In genomic region chr7:147188485-147188884, GRCh38 we compare ENCODE assay signal across 8 cellular contexts.
"Had no signal": no experiment of that assay in that cellular context is flagged by ENCODE, and none has a peak within 500 bp of the region (broad histone marks: within the 10 kb centered on the region; RNA-seq: fewer than 3 reads in every experiment).

No MANE protein-coding gene starts in this region.

- H3K9me3 ChIP-seq: HAP-1 had no signal

- H3K36me3 ChIP-seq: HAP-1 had no signal

- H3K27ac ChIP-seq: GM23248, HL-60 had no signal

- DNase-seq: GM23248, GOT3, H7, HFFc6 had no signal

- ATAC-seq: HCT116, HepG2 had no signal

- H2AFZ ChIP-seq: GM23248 had no signal

- H3K4me1 ChIP-seq: HAP-1 had no signal

- H3K4me3 ChIP-seq: GM23248, HAP-1 had no signal

- H3K9ac ChIP-seq: GM23248 had no signal
